ENCODE assay signal across 27 cellular contexts in genomic region chr20:42294976-42295375, GRCh38.
"Had no signal": no experiment of that assay in that cellular context is flagged by ENCODE, and none has a peak within 500 bp of the region (broad histone marks: within the 10 kb centered on the region; RNA-seq: fewer than 3 reads in every experiment).

No MANE protein-coding gene starts in this region.

- H3K36me3 ChIP-seq: colonic mucosa, esophagus muscularis mucosa, esophagus squamous epithelium, gastrocnemius medialis, gastroesophageal sphincter, heart left ventricle, heart right ventricle had no signal

- H3K9me3 ChIP-seq: colonic mucosa, esophagus muscularis mucosa, esophagus squamous epithelium, gastrocnemius medialis, gastroesophageal sphincter, heart left ventricle, heart right ventricle had no signal

- H3K27ac ChIP-seq: colonic mucosa, coronary artery, dorsolateral prefrontal cortex, epithelial cell of prostate, esophagus muscularis mucosa, esophagus squamous epithelium, foreskin keratinocyte, gastrocnemius medialis, gastroesophageal sphincter, heart left ventricle, heart right ventricle had no signal

- FAIRE-seq: colon, endometrium, endothelial cell of umbilical vein had no signal

- H3K27me3 ChIP-seq: colonic mucosa, dorsolateral prefrontal cortex, esophagus muscularis mucosa, esophagus squamous epithelium, foreskin keratinocyte, gastrocnemius medialis, gastroesophageal sphincter, heart left ventricle, heart right ventricle had no signal

- ATAC-seq: effector memory CD8-positive, alpha-beta T cell; esophagus mucosa; foreskin keratinocyte; gastrocnemius medialis; gastroesophageal sphincter; heart left ventricle; heart right ventricle had no signal

- DNase-seq: colonic mucosa; cortex of kidney; dermis blood vessel endothelial cell; dorsolateral prefrontal cortex; effector CD4-positive, alpha-beta T cell; effector CD8-positive, alpha-beta T cell; effector memory CD4-positive, alpha-beta T cell; effector memory CD8-positive, alpha-beta T cell; endodermal cell; erythroblast; esophagus squamous epithelium; foreskin fibroblast; foreskin keratinocyte; foreskin melanocyte; gastrocnemius medialis; glutamatergic neuron; head of caudate nucleus; heart left ventricle; heart right ventricle had no signal

- H3K4me1 ChIP-seq: colonic mucosa, esophagus muscularis mucosa, esophagus squamous epithelium, foreskin keratinocyte, gastrocnemius medialis, gastroesophageal sphincter, heart left ventricle, heart right ventricle had no signal

- H3K4me3 ChIP-seq: colonic mucosa, coronary artery, dorsolateral prefrontal cortex, esophagus muscularis mucosa, esophagus squamous epithelium, gastrocnemius medialis, gastroesophageal sphincter, heart left ventricle, heart right ventricle had no signal
